In the genomic region with DNA sequence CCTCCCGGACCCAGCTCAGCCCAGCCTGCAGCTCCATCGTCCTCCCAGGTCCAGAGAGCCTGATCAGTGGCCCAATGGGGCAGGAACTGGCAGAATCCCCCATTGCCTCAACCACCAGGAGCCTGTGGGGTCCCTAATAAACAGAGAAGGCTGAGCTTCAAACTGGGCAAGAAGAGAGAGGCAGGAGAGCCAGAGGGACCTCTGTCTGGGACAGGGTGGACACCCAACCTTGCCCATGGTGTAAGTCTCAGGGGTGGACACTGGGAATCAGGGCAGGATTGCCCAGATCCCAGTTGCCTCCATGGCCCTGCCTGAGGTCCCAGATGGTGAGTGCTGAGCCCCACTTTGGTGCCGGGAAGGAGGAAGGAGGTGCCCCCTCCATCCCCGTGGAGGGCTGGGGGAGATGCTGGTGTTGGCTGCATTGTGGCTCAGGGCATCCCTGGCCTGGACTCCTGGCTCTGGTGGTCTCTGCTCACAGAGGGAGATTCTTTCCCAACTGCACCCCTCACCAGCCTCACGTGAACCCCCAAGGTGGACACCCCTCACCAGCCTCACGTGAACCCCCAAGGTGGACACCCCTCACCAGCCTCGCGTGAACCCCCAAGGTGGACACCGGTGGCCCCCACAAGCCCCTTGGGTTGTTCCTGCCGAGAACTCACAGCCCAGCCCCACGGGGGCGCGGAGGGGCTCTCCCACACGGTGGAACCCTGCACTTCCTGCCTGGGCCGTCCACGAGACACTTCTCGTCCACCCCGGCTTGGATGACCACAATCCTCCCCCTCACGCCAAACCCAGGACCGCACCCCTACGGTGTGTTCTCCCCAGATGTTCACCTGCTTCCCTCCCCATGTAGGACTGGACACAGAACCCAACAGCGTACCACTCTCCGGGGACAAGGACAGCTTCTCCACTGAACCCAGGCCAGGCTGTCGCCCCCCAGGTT, we compare ENCODE assay signal across 24 cellular contexts.
"Had no signal": no experiment of that assay in that cellular context is flagged by ENCODE, and none has a peak within 500 bp of the region (broad histone marks: within the 10 kb centered on the region; RNA-seq: fewer than 3 reads in every experiment).

No MANE protein-coding gene starts in this region.

- H3K4me3 Mint-ChIP-seq: activated CD4-positive, alpha-beta T cell treated with anti-CD3 and anti-CD28 coated beads for 36 hours; activated naive CD4-positive, alpha-beta T cell treated with anti-CD3 and anti-CD28 coated beads for 36 hours; activated naive CD8-positive, alpha-beta T cell treated with anti-CD3 and anti-CD28 coated beads, Interleukin-2, amount 10 ng/mL, durations not matched to agents 7 days and 5 days; activated T-cell treated with anti-CD3 and anti-CD28 coated beads, Interleukin-2, amount 50 U/mL, for 72 hours; nephron progenitor cell; stimulated activated naive B cell treated with anti-CD40 and anti-IgM and Interleukin-4, amounts not matched to agents 10 μg/mL and 1 μg/mL and 100 μg/mL, for 72 hours had no signal

- H3K27me3 ChIP-seq: testis had no signal

- H3K9me3 Mint-ChIP-seq: activated naive CD4-positive, alpha-beta T cell treated with anti-CD3 and anti-CD28 coated beads for 36 hours; activated naive CD8-positive, alpha-beta T cell treated with anti-CD3 and anti-CD28 coated beads, Interleukin-2, amount 10 ng/mL, durations not matched to agents 7 days and 5 days; activated T-cell treated with anti-CD3 and anti-CD28 coated beads, Interleukin-2, amount 50 U/mL, for 72 hours; nephron progenitor cell had no signal

- H3K36me3 Mint-ChIP-seq: activated naive CD8-positive, alpha-beta T cell treated with anti-CD3 and anti-CD28 coated beads, Interleukin-2, amount 10 ng/mL, durations not matched to agents 7 days and 5 days; stimulated activated naive B cell treated with anti-CD40 and anti-IgM and Interleukin-4, amounts not matched to agents 10 μg/mL and 1 μg/mL and 100 μg/mL, for 72 hours had no signal

- H3K27ac Mint-ChIP-seq: activated CD4-positive, alpha-beta T cell treated with anti-CD3 and anti-CD28 coated beads for 36 hours; activated naive CD4-positive, alpha-beta T cell treated with anti-CD3 and anti-CD28 coated beads for 36 hours; activated naive CD8-positive, alpha-beta T cell treated with anti-CD3 and anti-CD28 coated beads, Interleukin-2, amount 10 ng/mL, durations not matched to agents 7 days and 5 days; activated T-cell treated with anti-CD3 and anti-CD28 coated beads, Interleukin-2, amount 50 U/mL, for 72 hours; nephron progenitor cell; stimulated activated naive B cell treated with anti-CD40 and anti-IgM and Interleukin-4, amounts not matched to agents 10 μg/mL and 1 μg/mL and 100 μg/mL, for 72 hours had no signal

- H3K4me1 ChIP-seq: psoas muscle had no signal

- H3K27ac ChIP-seq: brain microvascular endothelial cell, heart left ventricle, left lung, pancreas, psoas muscle, testis, transverse colon had no signal

- H3K9me3 ChIP-seq: left lung, mucosa of descending colon, pancreas, psoas muscle, testis, transverse colon had no signal

- H3K4me3 ChIP-seq: heart left ventricle, left lung, lung, mucosa of descending colon, pancreas, psoas muscle, testis, transverse colon had no signal

- H3K4me1 Mint-ChIP-seq: activated CD4-positive, alpha-beta T cell treated with anti-CD3 and anti-CD28 coated beads for 36 hours had no signal

- ATAC-seq: activated CD4-positive, alpha-beta T cell treated with anti-CD3 and anti-CD28 coated beads for 36 hours; activated T-cell treated with anti-CD3 and anti-CD28 coated beads, Interleukin-2, amount 50 U/mL, for 72 hours; heart left ventricle; left lung; mucosa of descending colon; pancreas; psoas muscle; stimulated activated naive B cell treated with anti-CD40 and anti-IgM and Interleukin-4, amounts not matched to agents 10 μg/mL and 1 μg/mL and 100 μg/mL, for 72 hours had no signal

- DNase-seq: activated CD4-positive, alpha-beta T cell treated with anti-CD3 and anti-CD28 coated beads for 36 hours; activated CD4-positive, alpha-beta T cell treated with anti-CD3 and anti-CD28 coated beads, Interleukin-2, amount 50 U/mL, for 4 hours; activated CD4-positive, CD25-positive, alpha-beta regulatory T cell; activated naive CD4-positive, alpha-beta T cell treated with anti-CD3 and anti-CD28 coated beads for 36 hours; activated naive CD8-positive, alpha-beta T cell treated with anti-CD3 and anti-CD28 coated beads, Interleukin-2, amount 10 ng/mL, durations not matched to agents 7 days and 5 days; activated T-cell treated with anti-CD3 and anti-CD28 coated beads for 4 hours; activated T-cell treated with anti-CD3 and anti-CD28 coated beads, Interleukin-2, amount 50 U/mL, for 72 hours; brain microvascular endothelial cell; caudate nucleus; effector CD8-positive, alpha-beta T cell; erythroblast; heart left ventricle; mesendoderm; nephron progenitor cell; stimulated activated CD4-positive, alpha-beta T cell treated with anti-CD3 and anti-CD28 coated beads, Interleukin-15, amount 100 ng/mL, for 24 hours; stimulated activated CD4-positive, alpha-beta T cell treated with anti-CD3 and anti-CD28 coated beads, Interleukin-2, amount 100 ng/mL, for 24 hours; stimulated activated naive B cell treated with anti-CD40 and anti-IgM and Interleukin-4, amounts not matched to agents 10 μg/mL and 1 μg/mL and 100 μg/mL, for 72 hours; testis; transverse colon had no signal

- H3K36me3 ChIP-seq: brain microvascular endothelial cell, heart left ventricle, left lung, pancreas, transverse colon had no signal
